Comparison of ENCODE assay signal across 14 cellular contexts in the genomic region with DNA sequence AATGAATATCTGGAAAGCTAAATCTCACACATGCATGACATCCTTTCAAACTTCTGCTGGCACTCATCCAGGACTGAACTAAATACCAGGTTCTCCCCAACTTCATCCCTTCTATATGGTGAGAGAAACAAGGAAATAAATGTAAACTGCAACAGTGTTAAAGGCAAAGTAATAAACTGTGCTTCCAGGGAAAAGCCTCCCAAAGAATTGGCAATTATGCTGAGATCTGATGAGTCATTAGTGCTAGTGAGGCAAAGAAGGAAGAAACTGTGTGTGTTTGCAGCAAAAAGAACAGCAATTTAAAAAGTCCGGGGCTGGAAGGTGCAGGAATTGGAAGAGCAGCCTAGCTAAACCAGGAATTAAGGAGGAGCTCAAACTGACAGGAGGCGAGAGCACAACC.
A peak's percentile ranks its signal among the peaks of the same experiment; 100 is the strongest.
DNase-seq lines count a peak whose midpoint lies in the region; ATAC-seq and TF ChIP-seq lines count a peak whose summit lies in the region.
"Had no signal": no experiment of that assay in that cellular context is flagged by ENCODE, and none has a peak within 500 bp of the region (broad histone marks: within the 10 kb centered on the region; RNA-seq: fewer than 3 reads in every experiment).

No MANE protein-coding gene starts in this region.

- TF ChIP-seq CTCF in colonic mucosa (IDR thresholded peaks at IDR 0.05) (no peak), nephron progenitor cell (IDR thresholded peaks at IDR 0.05) (no peak)

- H3K9me3 ChIP-seq in colonic mucosa = no peaks in the 10 kb centered on the region

- no peaks in the 10 kb centered on the region for H3K27me3 ChIP-seq in colonic mucosa

- H3K27ac Mint-ChIP-seq in nephron progenitor cell = peak overlapping the region; percentile 29
- H3K27ac Mint-ChIP-seq: activated naive CD4-positive, alpha-beta T cell treated with anti-CD3 and anti-CD28 coated beads, Interleukin-2, amount 50 U/mL, for 72 hours had no signal

- H3K36me3 Mint-ChIP-seq in nephron progenitor cell (ENCODE audit: low read depth) = peaks cover 41% of the 10 kb centered on the region

- DNase-seq in EL = peak; percentile 45
- DNase-seq in NCI-H446 treated with DMSO at 0.1 percent for 48 hours (lab: John Stamatoyannopoulos, UW) = peak; percentile 5
- no peak for DNase-seq in colonic mucosa
- DNase-seq in nephron progenitor cell = no peak
- DNase-seq in GM19238 (ENCODE audit: insufficient read length, low spot score) = no peak
- no peak for DNase-seq in SIG-M5 treated with dmso at 0.1 percent for 504 hours (lab: John Stamatoyannopoulos, UW; ENCODE audit: unreplicated experiment)
- DNase-seq: activated CD4-positive, alpha-beta T cell treated with anti-CD3 and anti-CD28 coated beads for 48 hours; DMS79 treated with DMSO at 0.1 percent for 48 hours; NCI-H226; stimulated activated CD4-positive, alpha-beta T cell treated with anti-CD3 and anti-CD28 coated beads, Interleukin-2, amount 100 ng/mL, for 48 hours had no signal

- no peaks in the 10 kb centered on the region for H3K4me1 ChIP-seq in colonic mucosa

- no peak overlapping the region for H3K4me3 Mint-ChIP-seq in nephron progenitor cell

- intact Hi-C loops in colonic mucosa (cut with DNase I) = no loop called here

- H3K9me3 Mint-ChIP-seq in nephron progenitor cell = no peaks in the 10 kb centered on the region
- H3K9me3 Mint-ChIP-seq: activated naive CD4-positive, alpha-beta T cell treated with anti-CD3 and anti-CD28 coated beads, Interleukin-2, amount 50 U/mL, for 72 hours had no signal

- H3K9ac ChIP-seq in colonic mucosa (ENCODE audit: low read depth in 2 of 2, low read length in 2 of 2) = peak overlapping the region in 1 of 2 donors; percentile 8

- H3K4me1 Mint-ChIP-seq in nephron progenitor cell = no peaks in the 10 kb centered on the region

- no peak overlapping the region for H3K4me3 ChIP-seq in colonic mucosa
- H3K4me3 ChIP-seq: SK-N-MC had no signal

- H3K27me3 Mint-ChIP-seq in nephron progenitor cell (ENCODE audit: low read depth, poor library complexity) = no peaks in the 10 kb centered on the region

- no peaks in the 10 kb centered on the region for H3K36me3 ChIP-seq in colonic mucosa

- peak overlapping the region; percentile 4 for H3K27ac ChIP-seq in colonic mucosa
- H3K27ac ChIP-seq: epithelial cell of prostate, SK-N-MC had no signal

- ATAC-seq in HG02840 (IDR thresholded peaks at IDR 0.05; ENCODE audit: low FRiP score, unreplicated experiment) = no peak

Comparison
In these comparisons a context has a peak if more than half of its experiments do, and no peak if none do; other contexts are left out.
1. DNase-seq: peak in EL (single experiment) and NCI-H446 treated with DMSO at 0.1 percent for 48 hours (single experiment); none in colonic mucosa (single experiment), nephron progenitor cell (single experiment), GM19238 (single experiment) and SIG-M5 treated with dmso at 0.1 percent for 504 hours (single experiment).